ENCODE assay signal across 14 cellular contexts in the genomic region with DNA sequence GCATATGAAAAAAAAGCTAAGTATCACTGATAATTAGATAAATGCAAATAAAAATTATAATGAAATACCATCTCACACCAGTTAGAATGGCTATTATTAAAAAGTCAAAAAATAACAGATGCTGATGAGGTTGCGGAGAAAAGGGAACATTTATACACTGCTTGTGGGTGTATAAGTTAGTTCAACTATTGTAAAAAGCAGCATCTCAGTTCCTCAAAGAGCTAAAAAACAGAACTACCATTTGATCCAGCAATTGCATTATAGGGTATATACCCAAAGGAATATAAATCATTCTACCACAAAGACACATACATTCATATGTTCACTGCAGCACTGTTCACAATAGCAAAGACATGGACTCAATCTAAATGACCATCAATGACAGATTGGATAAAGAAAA.
"Had no signal": no experiment of that assay in that cellular context is flagged by ENCODE, and none has a peak within 500 bp of the region (broad histone marks: within the 10 kb centered on the region; RNA-seq: fewer than 3 reads in every experiment).

No MANE protein-coding gene starts in this region.

- H3K27ac Mint-ChIP-seq: endodermal cell; naive thymus-derived CD8-positive, alpha-beta T cell had no signal

- ATAC-seq: foreskin keratinocyte; naive thymus-derived CD8-positive, alpha-beta T cell; sciatic nerve had no signal

- H3K4me1 Mint-ChIP-seq: endodermal cell had no signal

- H3K36me3 Mint-ChIP-seq: naive thymus-derived CD8-positive, alpha-beta T cell had no signal

- DNase-seq: effector CD4-positive, alpha-beta T cell; endodermal cell; erythroblast; foreskin keratinocyte; head of caudate nucleus; naive thymus-derived CD8-positive, alpha-beta T cell; spleen; stimulated activated CD4-positive, alpha-beta T cell treated with anti-CD3 and anti-CD28 coated beads, Interleukin-15, amount 100 ng/mL, for 24 hours; stimulated activated CD4-positive, alpha-beta T cell treated with anti-CD3 and anti-CD28 coated beads, Interleukin-2, amount 100 ng/mL, for 24 hours; stimulated activated CD4-positive, alpha-beta T cell treated with anti-CD3 and anti-CD28 coated beads, Interleukin-4, amount 100 ng/mL, for 4 hours; stimulated activated naive CD4-positive, alpha-beta T cell treated with Interleukin-2 at 50 U/mL for 16 hours; trophoblast cell; uterus had no signal

- H3K9me3 Mint-ChIP-seq: endodermal cell had no signal

- H3K4me3 Mint-ChIP-seq: endodermal cell; naive thymus-derived CD8-positive, alpha-beta T cell had no signal
